ENCODE assay signal across 10 cellular contexts in the genomic region with DNA sequence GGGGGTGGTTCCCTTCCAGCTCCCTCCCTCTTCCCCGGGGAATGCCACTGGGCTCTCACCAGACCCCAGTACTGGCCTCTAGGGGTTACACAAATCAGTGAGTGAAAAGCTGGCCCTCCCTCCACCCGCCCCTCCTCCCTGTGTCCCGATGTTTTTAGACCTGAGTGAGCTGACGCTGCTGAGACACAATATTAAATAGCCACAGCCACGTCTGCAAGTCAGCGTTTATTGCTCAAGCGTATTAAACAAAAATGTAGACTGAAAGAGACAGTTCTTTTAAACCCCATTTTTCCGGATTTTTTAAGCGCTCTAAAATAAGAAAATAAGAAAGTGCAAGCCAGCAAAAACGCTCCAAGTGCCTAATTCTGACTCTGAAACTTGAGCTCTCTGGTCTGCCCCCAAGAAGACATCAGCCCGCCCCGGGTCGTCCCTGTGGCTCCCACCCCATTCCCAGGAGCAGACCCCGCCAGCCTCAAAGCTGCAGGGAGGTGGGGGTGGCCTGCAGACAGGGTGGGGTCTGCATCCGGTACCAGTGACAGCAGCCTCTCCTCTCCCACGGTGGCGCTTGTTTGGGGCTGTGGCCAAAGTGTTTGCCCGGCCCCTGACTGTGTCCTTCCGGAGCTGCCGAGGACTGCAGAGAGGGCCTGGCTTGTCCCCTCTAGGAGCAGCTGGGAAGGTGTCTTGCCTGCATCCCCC. TPM values are rescaled to one million over a fixed set of nuclear protein-coding genes. Genes with fewer than 3 reads are reported as not detected.
DNase-seq lines count a peak whose midpoint lies in the region; ATAC-seq and TF ChIP-seq lines count a peak whose summit lies in the region.
"Had no signal": no experiment of that assay in that cellular context is flagged by ENCODE, and none has a peak within 500 bp of the region (broad histone marks: within the 10 kb centered on the region; RNA-seq: fewer than 3 reads in every experiment).

No MANE protein-coding gene starts in this region.

- peak overlapping the region; percentile 18; the same call in 1 of the 2 replicates for H3K4me3 ChIP-seq in AG09309 (ENCODE audit: control insufficient read depth, low read depth, low read length)
- no peak overlapping the region for H3K4me3 ChIP-seq in KMS-11 (IDR thresholded peaks at IDR 0.05; ENCODE audit: insufficient read depth, low read depth, low read length)
- H3K4me3 ChIP-seq in lower lobe of right lung: peak overlapping the region; percentile 26
- H3K4me3 ChIP-seq in esophagus muscularis mucosa: peak overlapping the region in 2 of 4 donors; percentile 35 to 37

- peak; percentile 0 for DNase-seq in AG09309 (ENCODE audit: low read depth)
- DNase-seq in cerebellar cortex (ENCODE audit: low spot score): peak; percentile 10
- DNase-seq in lower lobe of right lung: no peak
- DNase-seq in esophagus muscularis mucosa (ENCODE audit: extremely low spot score): no peak
- no peak for DNase-seq in posterior vena cava (ENCODE audit: low spot score)
- DNase-seq: left colon, T-helper 2 cell had no signal

- ATAC-seq in lower lobe of right lung: peak; percentile 7 to 11
- ATAC-seq in GM21447 (IDR thresholded peaks at IDR 0.05; ENCODE audit: unreplicated experiment): no peak
- no peak for ATAC-seq in GM21576 (IDR thresholded peaks at IDR 0.05; ENCODE audit: unreplicated experiment)
- ATAC-seq: left colon had no signal

- TF ChIP-seq EP300 in esophagus muscularis mucosa (IDR thresholded peaks at IDR 0.05): no peak

- H3K27me3 ChIP-seq in KMS-11 (ENCODE audit: insufficient read depth, low read depth) (no peaks in the 10 kb centered on the region), lower lobe of right lung (ENCODE audit: low read depth) (peaks cover 24% of the 10 kb centered on the region), esophagus muscularis mucosa (peaks cover 0 to 93% (median 19%) of the 10 kb centered on the region in 4 donors)

- no peak overlapping the region; the same call in 1 of the 2 replicates for H3K9ac ChIP-seq in KMS-11

- 28% methylated on average over 15 of the region's 20 CpGs for WGBS in esophagus muscularis mucosa

- H3K27ac ChIP-seq in KMS-11: no peak overlapping the region
- peak overlapping the region; percentile 31 for H3K27ac ChIP-seq in lower lobe of right lung
- H3K27ac ChIP-seq in esophagus muscularis mucosa (replicated peaks in 1 of 4): no peak overlapping the region

- H3K79me2 ChIP-seq in KMS-11 (ENCODE audit: insufficient read depth, low read depth): no peaks in the 10 kb centered on the region

- TF ChIP-seq POLR2A in esophagus muscularis mucosa (IDR thresholded peaks at IDR 0.05; ENCODE audit: low read depth): no peak

- peak overlapping the region; percentile 44; the same call in 1 of the 2 replicates for H2AFZ ChIP-seq in KMS-11 (ENCODE audit: low read depth)

- H4K20me1 ChIP-seq in KMS-11 (ENCODE audit: insufficient read depth): no peaks in the 10 kb centered on the region

- peak overlapping the region; percentile 33; the same call in 1 of the 2 replicates for H3K4me2 ChIP-seq in KMS-11

- no peaks in the 10 kb centered on the region for H3K36me3 ChIP-seq in KMS-11 (ENCODE audit: insufficient read depth)
- H3K36me3 ChIP-seq in lower lobe of right lung: no peaks in the 10 kb centered on the region
- H3K36me3 ChIP-seq in esophagus muscularis mucosa: no peaks in the 10 kb centered on the region

- intact Hi-C loops in lower lobe of right lung (cut with DNase I): no loop called here
- intact Hi-C loops in esophagus muscularis mucosa (cut with DNase I): no loop called here
- intact Hi-C loops in posterior vena cava (cut with DNase I): no loop called here

- no peaks in the 10 kb centered on the region for H3K4me1 ChIP-seq in KMS-11 (ENCODE audit: low read depth, poor library complexity, severe bottlenecking)
- peaks cover 9% of the 10 kb centered on the region for H3K4me1 ChIP-seq in lower lobe of right lung
- H3K4me1 ChIP-seq in esophagus muscularis mucosa: peaks cover 13 to 20% (median 14%) of the 10 kb centered on the region in 4 donors

- H3K9me3 ChIP-seq in lower lobe of right lung (no peaks in the 10 kb centered on the region), esophagus muscularis mucosa (peaks cover 0 to 2% (median 0%) of the 10 kb centered on the region in 4 donors)

- TF ChIP-seq CTCF in AG09309 (IDR thresholded peaks at IDR 0.05; ENCODE audit: control insufficient read depth, insufficient read depth, low read depth, low read length, missing control alignments) (no peak), KMS-11 (conservative IDR thresholded peaks at IDR 0.05; ENCODE audit: low read depth, low read length) (no peak), lower lobe of right lung (IDR thresholded peaks at IDR 0.05) (no peak), esophagus muscularis mucosa (IDR thresholded peaks at IDR 0.05) (no peak)

RNA-seq across cellular contexts. Expression of a gene that starts 1.2 kb away (rescaled TPM):
- not detected for total RNA-seq in lower lobe of right lung
- not detected for total RNA-seq in esophagus muscularis mucosa
- total RNA-seq in posterior vena cava: not detected
- total RNA-seq: left colon had no signal

RNA-seq across cellular contexts. Expression of a gene that starts 25.9 kb away (rescaled TPM):
- total RNA-seq in lower lobe of right lung (3.2 TPM), esophagus muscularis mucosa (under 1 TPM in 3 of 4 donors, not detected in 1; 0.13 to 0.17 (median 0.17) TPM), posterior vena cava (under 1 TPM; 0.19 to 0.28 TPM)

RNA-seq across cellular contexts. Expression of a gene that starts 30.5 kb away (rescaled TPM):
- total RNA-seq in lower lobe of right lung (0.56 TPM), esophagus muscularis mucosa (under 1 TPM; 0.23 to 0.83 (median 0.40) TPM), posterior vena cava (under 1 TPM; 0.43 to 0.56 TPM)

RNA-seq across cellular contexts. Expression of a gene that starts 46.8 kb away (rescaled TPM):
- 0.09 TPM for total RNA-seq in lower lobe of right lung
- not detected for total RNA-seq in esophagus muscularis mucosa
- not detected for total RNA-seq in posterior vena cava

Comparison
In these comparisons a context has a peak if more than half of its experiments do, and no peak if none do; other contexts are left out.
1. DNase-seq: peak in AG09309 (single experiment) and cerebellar cortex (single experiment); none in lower lobe of right lung (single experiment), esophagus muscularis mucosa (single experiment) and posterior vena cava (single experiment).
2. ATAC-seq: peak in lower lobe of right lung (2 of 2); none in GM21447 (single experiment) and GM21576 (single experiment).